ENCODE assay signal across 17 cellular contexts in genomic region chr4:13766722-13767495, GRCh38.
A peak's percentile ranks its signal among the peaks of the same experiment; 100 is the strongest.
DNase-seq lines count a peak whose midpoint lies in the region; ATAC-seq and TF ChIP-seq lines count a peak whose summit lies in the region.
"Had no signal": no experiment of that assay in that cellular context is flagged by ENCODE, and none has a peak within 500 bp of the region (broad histone marks: within the 10 kb centered on the region; RNA-seq: fewer than 3 reads in every experiment).

No MANE protein-coding gene starts in this region.

- CTCF ChIA-PET in mammary epithelial cell (lab: Charles Lee; ENCODE audit: low non-redundant PET): no interaction called here

- no peak overlapping the region for H3K9ac ChIP-seq in mammary epithelial cell (ENCODE audit: insufficient read depth, low read length)

- TF ChIP-seq POLR2A in breast epithelium (IDR thresholded peaks at IDR 0.05): no peak
- TF ChIP-seq POLR2A in esophagus squamous epithelium (IDR thresholded peaks at IDR 0.05): no peak

- H3K4me3 ChIP-seq in mammary epithelial cell (replicated peaks in 1 of 3; ENCODE audit: insufficient read depth in 1 of 3, low read depth in 2 of 3, low read length in 3 of 3) (no peak overlapping the region), breast epithelium (no peak overlapping the region), esophagus squamous epithelium (no peak overlapping the region)

- H3K27me3 ChIP-seq in mammary epithelial cell (ENCODE audit: insufficient read depth, low read length) (no peaks in the 10 kb centered on the region), breast epithelium (no peaks in the 10 kb centered on the region), foreskin keratinocyte (no peaks in the 10 kb centered on the region), esophagus squamous epithelium (no peaks in the 10 kb centered on the region)

- H3K9me3 ChIP-seq in mammary epithelial cell (replicated peaks; ENCODE audit: insufficient read depth, low read length) (no peaks in the 10 kb centered on the region), breast epithelium (peaks cover 0 to 8% of the 10 kb centered on the region in 2 donors), esophagus squamous epithelium (peaks cover 0 to 5% (median 0%) of the 10 kb centered on the region in 3 donors)

- peak; percentile 35 for DNase-seq in mammary epithelial cell
- DNase-seq in breast epithelium (ENCODE audit: low spot score in 2 of 2): no peak
- peak in 40 of 58 donors; percentile 2 to 71 (median 34) for DNase-seq in anterior cingulate cortex (lab: John Stamatoyannopoulos, UW)
- DNase-seq in foreskin keratinocyte: peak; percentile 27 to 59
- DNase-seq in sciatic nerve (ENCODE audit: low spot score): no peak
- DNase-seq in GOT3 (lab: John Stamatoyannopoulos, UW): no peak
- no peak for DNase-seq in esophagus squamous epithelium (lab: John Stamatoyannopoulos, UW)
- DNase-seq: Calu3; CD4-positive, CD25-positive, alpha-beta regulatory T cell; DMS79 treated with DMSO at 0.1 percent for 48 hours; HFFc6; KG1; NCI-H1048; NCI-H526; SHP77 had no signal

- 28% methylated on average over 10 of the region's 12 CpGs for WGBS in mammary epithelial cell (ENCODE audit: low coverage, missing lambda C conversion rate)
- 71 to 77% methylated on average over 9 to 12 of the region's 12 CpGs for WGBS in esophagus squamous epithelium, 2 donors

- H4K20me1 ChIP-seq in mammary epithelial cell (ENCODE audit: insufficient read depth, low read length): no peaks in the 10 kb centered on the region

- TF ChIP-seq CTCF in mammary epithelial cell (conservative IDR thresholded peaks at IDR 0.05 in 1 of 2, IDR thresholded peaks at IDR 0.05 in 1 of 2; ENCODE audit: extremely low read depth in 1 of 2, insufficient read depth in 1 of 2, low read depth in 1 of 2, low read length in 2 of 2) (no peak), breast epithelium (IDR thresholded peaks at IDR 0.05) (no peak), foreskin keratinocyte (conservative IDR thresholded peaks at IDR 0.05) (no peak), esophagus squamous epithelium (IDR thresholded peaks at IDR 0.05) (no peak)

- H3K4me1 ChIP-seq in mammary epithelial cell (ENCODE audit: insufficient read depth, low read length): peaks cover 9% of the 10 kb centered on the region
- H3K4me1 ChIP-seq in breast epithelium: no peaks in the 10 kb centered on the region
- no peaks in the 10 kb centered on the region for H3K4me1 ChIP-seq in foreskin keratinocyte
- H3K4me1 ChIP-seq in esophagus squamous epithelium: no peaks in the 10 kb centered on the region

- ATAC-seq in foreskin keratinocyte (peak; percentile 67), sciatic nerve (peak; percentile 26), GM19328 (IDR thresholded peaks at IDR 0.05; ENCODE audit: unreplicated experiment) (no peak)
- ATAC-seq: SK-N-SH treated with all-trans-retinoic acid at 6 μM for 48 hours had no signal

- H3K79me2 ChIP-seq in mammary epithelial cell (ENCODE audit: insufficient read depth, low read length): no peaks in the 10 kb centered on the region

- no peak overlapping the region for H3K27ac ChIP-seq in mammary epithelial cell (ENCODE audit: insufficient read depth, low read depth, low read length)
- no peak overlapping the region for H3K27ac ChIP-seq in breast epithelium
- H3K27ac ChIP-seq in foreskin keratinocyte: no peak overlapping the region
- H3K27ac ChIP-seq in esophagus squamous epithelium: no peak overlapping the region

- BruUV-seq in mammary epithelial cell (replicated peaks; lab: Mats Ljungman, UMichigan): no TSS peak

- H3K4me2 ChIP-seq in mammary epithelial cell (ENCODE audit: insufficient read depth, low read depth, low read length): peak overlapping the region; percentile 29

- intact Hi-C loops in mammary epithelial cell (cut with micrococcal nuclease) (no loop called here), breast epithelium (cut with DNase I; ENCODE audit: low total_unique reads) (no loop called here), sciatic nerve (cut with DNase I) (loop anchor here (1.0 kb wide), 1 partner anchor 21 kb away; no protein-coding TSS in a partner anchor), esophagus squamous epithelium (cut with DNase I) (no loop called here)

- dilution Hi-C loops in mammary epithelial cell (cut with HindIII; ENCODE audit: low sequenced_read_pairs): no loop called here

- in situ Hi-C loops in mammary epithelial cell (cut with MboI; ENCODE audit: low sequenced_read_pairs in 2 of 2): no loop called here

- H2AFZ ChIP-seq in mammary epithelial cell (ENCODE audit: low read depth, low read length): peak overlapping the region; percentile 58

- H3K36me3 ChIP-seq in mammary epithelial cell (ENCODE audit: insufficient read depth, low read length) (no peaks in the 10 kb centered on the region), breast epithelium (no peaks in the 10 kb centered on the region), esophagus squamous epithelium (no peaks in the 10 kb centered on the region)

Comparison
In these comparisons a context has a peak if more than half of its experiments do, and no peak if none do; other contexts are left out.
1. DNase-seq: peak in mammary epithelial cell (single experiment), anterior cingulate cortex (40 of 58) and foreskin keratinocyte (2 of 2); none in breast epithelium (0 of 2), sciatic nerve (single experiment), GOT3 (single experiment) and esophagus squamous epithelium (single experiment).